8 cellular contexts compared by ENCODE assay signal in the genomic region with DNA sequence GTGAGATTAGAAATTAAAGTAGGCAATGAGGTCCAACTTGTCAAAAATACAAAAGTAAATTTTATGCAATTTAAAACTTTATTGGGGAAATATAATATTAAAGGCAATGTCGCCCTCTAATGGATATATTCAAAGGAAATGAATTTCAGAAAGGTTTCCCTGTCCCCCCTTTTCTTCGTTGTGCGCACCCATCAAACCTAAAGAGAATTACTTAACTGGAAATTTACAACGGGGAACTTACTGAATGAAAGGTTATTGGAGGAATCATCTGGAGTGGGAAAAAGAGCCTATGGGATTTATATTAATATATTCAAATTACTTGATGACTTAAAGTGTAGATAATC. TPM values are rescaled to one million over a fixed set of nuclear protein-coding genes. Genes with fewer than 3 reads are reported as not detected.
DNase-seq lines count a peak whose midpoint lies in the region; ATAC-seq, FAIRE-seq and TF ChIP-seq lines count a peak whose summit lies in the region.

No MANE protein-coding gene starts in this region.

- H3K4me2 ChIP-seq in SU-DHL-6 (ENCODE audit: low read depth, low read length, poor library complexity, severe bottlenecking), result peak overlapping the region; percentile 65

- no peaks in the 10 kb centered on the region for H4K20me1 ChIP-seq in SU-DHL-6 (ENCODE audit: low read depth, low read length)

- peak overlapping the region; percentile 83 for H3K4me3 Mint-ChIP-seq in activated CD4-positive, alpha-beta T cell treated with anti-CD3 and anti-CD28 coated beads, Interleukin-2, amount 10 ng/mL, durations not matched to agents 24 days and 14 days
- peak overlapping the region; percentile 88 for H3K4me3 Mint-ChIP-seq in glutamatergic neuron (ENCODE audit: unreplicated experiment)
- peak overlapping the region; percentile 87 to 93 for H3K4me3 Mint-ChIP-seq in stimulated activated naive CD8-positive, alpha-beta T cell treated with anti-CD3 and anti-CD28 coated beads, Interleukin-15, amount 100 ng/mL, for 72 hours

- H3K27ac Mint-ChIP-seq in activated CD4-positive, alpha-beta T cell treated with anti-CD3 and anti-CD28 coated beads, Interleukin-2, amount 10 ng/mL, durations not matched to agents 24 days and 14 days, result no peak overlapping the region
- H3K27ac Mint-ChIP-seq in glutamatergic neuron (ENCODE audit: unreplicated experiment), result peak overlapping the region; percentile 41
- H3K27ac Mint-ChIP-seq in stimulated activated naive CD8-positive, alpha-beta T cell treated with anti-CD3 and anti-CD28 coated beads, Interleukin-15, amount 100 ng/mL, for 72 hours, result no peak overlapping the region

- H3K27ac ChIP-seq in SU-DHL-6 (ENCODE audit: low read depth, low read length), result no peak overlapping the region

- peaks cover 39% of the 10 kb centered on the region for H3K27me3 Mint-ChIP-seq in activated CD4-positive, alpha-beta T cell treated with anti-CD3 and anti-CD28 coated beads, Interleukin-2, amount 10 ng/mL, durations not matched to agents 24 days and 14 days
- peaks cover 24% of the 10 kb centered on the region for H3K27me3 Mint-ChIP-seq in glutamatergic neuron (ENCODE audit: unreplicated experiment)
- H3K27me3 Mint-ChIP-seq in stimulated activated naive CD8-positive, alpha-beta T cell treated with anti-CD3 and anti-CD28 coated beads, Interleukin-15, amount 100 ng/mL, for 72 hours, result peaks cover 49% of the 10 kb centered on the region

- H3K36me3 Mint-ChIP-seq in activated CD4-positive, alpha-beta T cell treated with anti-CD3 and anti-CD28 coated beads, Interleukin-2, amount 10 ng/mL, durations not matched to agents 24 days and 14 days (ENCODE audit: low read depth), result peaks cover 13% of the 10 kb centered on the region
- H3K36me3 Mint-ChIP-seq in glutamatergic neuron (ENCODE audit: unreplicated experiment), result peaks cover 5% of the 10 kb centered on the region

- H3K36me3 ChIP-seq in SU-DHL-6 (ENCODE audit: low read length), result no peaks in the 10 kb centered on the region

- H3K79me2 ChIP-seq in SU-DHL-6 (ENCODE audit: insufficient read depth, low read length), result no peaks in the 10 kb centered on the region

- TF ChIP-seq POLR2A in H54 (IDR thresholded peaks at IDR 0.05; ENCODE audit: low read depth, low read length), result no peak

- no peak for TF ChIP-seq CTCF in SU-DHL-6 (IDR thresholded peaks at IDR 0.05; ENCODE audit: insufficient read depth, low read length, poor library complexity, severe bottlenecking)
- peak; percentile 47 for TF ChIP-seq CTCF in glutamatergic neuron (IDR thresholded peaks at IDR 0.05; ENCODE audit: partially characterized antibody, unreplicated experiment)

- no peak for ATAC-seq in stimulated activated naive CD8-positive, alpha-beta T cell treated with anti-CD3 and anti-CD28 coated beads, Interleukin-15, amount 100 ng/mL, for 72 hours

- H3K4me3 ChIP-seq in SU-DHL-6 (ENCODE audit: insufficient read depth, low read length, poor library complexity, severe bottlenecking), result no peak overlapping the region

- no peaks in the 10 kb centered on the region for H3K9me2 ChIP-seq in SU-DHL-6 (replicated peaks; ENCODE audit: insufficient read depth, low read length)

- H3K9me3 ChIP-seq in SU-DHL-6 (ENCODE audit: insufficient read depth, low read length), result no peaks in the 10 kb centered on the region

- intact Hi-C loops in activated CD4-positive, alpha-beta T cell treated with anti-CD3 and anti-CD28 coated beads, Interleukin-2, amount 10 ng/mL, durations not matched to agents 24 days and 14 days (cut with micrococcal nuclease), result loop anchor here (1.0 to 10.0 kb wide), 8 partner anchors 79 to 558 kb away; partner anchors contain the start of genes APIP, CAT, NAT10 and PDHX

- H3K9me3 Mint-ChIP-seq in activated CD4-positive, alpha-beta T cell treated with anti-CD3 and anti-CD28 coated beads, Interleukin-2, amount 10 ng/mL, durations not matched to agents 24 days and 14 days, result no peaks in the 10 kb centered on the region
- H3K9me3 Mint-ChIP-seq in glutamatergic neuron (ENCODE audit: unreplicated experiment), result peaks cover 12% of the 10 kb centered on the region
- H3K9me3 Mint-ChIP-seq in stimulated activated naive CD8-positive, alpha-beta T cell treated with anti-CD3 and anti-CD28 coated beads, Interleukin-15, amount 100 ng/mL, for 72 hours, result no peaks in the 10 kb centered on the region

- no peak for FAIRE-seq in H54 (lab: Jason Lieb, UNC)

- peaks cover 30% of the 10 kb centered on the region for H3K4me1 Mint-ChIP-seq in activated CD4-positive, alpha-beta T cell treated with anti-CD3 and anti-CD28 coated beads, Interleukin-2, amount 10 ng/mL, durations not matched to agents 24 days and 14 days
- peaks cover 17% of the 10 kb centered on the region for H3K4me1 Mint-ChIP-seq in glutamatergic neuron (ENCODE audit: low read depth, unreplicated experiment)
- H3K4me1 Mint-ChIP-seq in stimulated activated naive CD8-positive, alpha-beta T cell treated with anti-CD3 and anti-CD28 coated beads, Interleukin-15, amount 100 ng/mL, for 72 hours, result peaks cover 50% of the 10 kb centered on the region

- H2AFZ ChIP-seq in SU-DHL-6 (ENCODE audit: low read depth, low read length, severe bottlenecking), result no peak overlapping the region

- no peak for DNase-seq in activated CD4-positive, alpha-beta T cell treated with anti-CD3 and anti-CD28 coated beads, Interleukin-2, amount 10 ng/mL, durations not matched to agents 24 days and 14 days
- DNase-seq in activated CD4-positive, alpha-beta T cell treated with anti-CD3 and anti-CD28 coated beads for 4 hours, result no peak
- DNase-seq in glutamatergic neuron (no peak), H54 (ENCODE audit: insufficient read length, low spot score) (no peak), NCI-H146 (lab: John Stamatoyannopoulos, UW) (no peak), iPS-NIHi7 (ENCODE audit: extremely low spot score) (no peak)
- DNase-seq in stimulated activated naive CD8-positive, alpha-beta T cell treated with anti-CD3 and anti-CD28 coated beads, Interleukin-15, amount 100 ng/mL, for 72 hours, result no peak

- H3F3A ChIP-seq in SU-DHL-6 (ENCODE audit: insufficient read depth), result no peaks in the 10 kb centered on the region

- H3K27me3 ChIP-seq in SU-DHL-6 (ENCODE audit: low read length), result no peaks in the 10 kb centered on the region

- H3K9ac ChIP-seq in SU-DHL-6 (ENCODE audit: low read length), result no peak overlapping the region

RNA-seq across cellular contexts. Expression of gene ABTB2, which starts 1.7 kb away (rescaled TPM):
- 13.1 and 14.1 TPM in 2 replicates for total RNA-seq in activated CD4-positive, alpha-beta T cell treated with anti-CD3 and anti-CD28 coated beads, Interleukin-2, amount 10 ng/mL, durations not matched to agents 24 days and 14 days
- total RNA-seq in glutamatergic neuron (ENCODE audit: unreplicated experiment), result 9.3 TPM
